Comparison of ENCODE assay signal across 14 cellular contexts in genomic region chr11:95358516-95359322, GRCh38.
DNase-seq lines count a peak whose midpoint lies in the region; ATAC-seq and TF ChIP-seq lines count a peak whose summit lies in the region.
"Had no signal": no experiment of that assay in that cellular context is flagged by ENCODE, and none has a peak within 500 bp of the region (broad histone marks: within the 10 kb centered on the region; RNA-seq: fewer than 3 reads in every experiment).

No MANE protein-coding gene starts in this region.

- H2AFZ ChIP-seq in GM23338: peak overlapping the region; percentile 74

- no peaks in the 10 kb centered on the region for H3K36me3 Mint-ChIP-seq in GM23338 (ENCODE audit: low read depth)
- H3K36me3 Mint-ChIP-seq in CD14-positive monocyte: no peaks in the 10 kb centered on the region
- H3K36me3 Mint-ChIP-seq: natural killer cell treated with Interleukin-12 subunit alpha and Interleukin-12 subunit beta and Interleukin-15 and Interleukin-18, amount 100 ng/mL, for 72 hours had no signal

- TF ChIP-seq CTCF in GM23338 (conservative IDR thresholded peaks at IDR 0.05; ENCODE audit: low read depth in 2 of 2) (no peak), body of pancreas (IDR thresholded peaks at IDR 0.05) (no peak), prostate gland (IDR thresholded peaks at IDR 0.05) (no peak), CD14-positive monocyte (IDR thresholded peaks at IDR 0.05) (no peak)

- H3K27me3 Mint-ChIP-seq in GM23338 (ENCODE audit: insufficient read depth, low read depth, poor library complexity) (peaks cover 5% of the 10 kb centered on the region), CD14-positive monocyte (ENCODE audit: low read depth in 3 of 3) (peaks cover 0 to 1% (median 1%) of the 10 kb centered on the region in 3 donors)
- H3K27me3 Mint-ChIP-seq: activated T-helper 17 cell treated with anti-CD3 and anti-CD28 coated beads, Interleukin-2, amount 50 U/mL, for 72 hours had no signal

- no peak overlapping the region for H3K27ac Mint-ChIP-seq in GM23338
- H3K27ac Mint-ChIP-seq in CD14-positive monocyte: no peak overlapping the region
- H3K27ac Mint-ChIP-seq: activated T-helper 17 cell treated with anti-CD3 and anti-CD28 coated beads, Interleukin-2, amount 50 U/mL, for 72 hours; natural killer cell treated with Interleukin-12 subunit alpha and Interleukin-12 subunit beta and Interleukin-15 and Interleukin-18, amount 100 ng/mL, for 72 hours had no signal

- WGBS in body of pancreas, 2 donors: 53 to 62% methylated on average over 5 of the region's 5 CpGs
- WGBS in prostate gland: 51% methylated on average over 5 of the region's 5 CpGs

- intact Hi-C loops in body of pancreas (cut with DNase I): no loop called here
- intact Hi-C loops in prostate gland (cut with DNase I): no loop called here
- intact Hi-C loops in CD14-positive monocyte (cut with micrococcal nuclease): no loop called here

- H3K9me3 ChIP-seq in body of pancreas (no peaks in the 10 kb centered on the region), prostate gland (no peaks in the 10 kb centered on the region)

- TF ChIP-seq POLR2A in body of pancreas (IDR thresholded peaks at IDR 0.05) (no peak), prostate gland (IDR thresholded peaks at IDR 0.05) (no peak)

- H3K4me1 Mint-ChIP-seq in GM23338: peaks cover 29% of the 10 kb centered on the region
- peaks cover 61% of the 10 kb centered on the region for H3K4me1 Mint-ChIP-seq in CD14-positive monocyte
- H3K4me1 Mint-ChIP-seq: activated T-helper 17 cell treated with anti-CD3 and anti-CD28 coated beads, Interleukin-2, amount 50 U/mL, for 72 hours had no signal

- H3K9me2 ChIP-seq in GM23338 (ENCODE audit: insufficient read depth): no peaks in the 10 kb centered on the region

- H3K4me2 ChIP-seq in GM23338: peak overlapping the region; percentile 44

- H3K4me3 ChIP-seq in GM23338 (no peak overlapping the region), body of pancreas (no peak overlapping the region), prostate gland (no peak overlapping the region)

- no peak overlapping the region for H3K27ac ChIP-seq in GM23338 (ENCODE audit: low read depth)
- no peak overlapping the region for H3K27ac ChIP-seq in body of pancreas
- H3K27ac ChIP-seq in prostate gland: no peak overlapping the region

- H3K4me3 Mint-ChIP-seq in GM23338 (no peak overlapping the region), CD14-positive monocyte (no peak overlapping the region)
- H3K4me3 Mint-ChIP-seq: activated T-helper 17 cell treated with anti-CD3 and anti-CD28 coated beads, Interleukin-2, amount 50 U/mL, for 72 hours; natural killer cell treated with Interleukin-12 subunit alpha and Interleukin-12 subunit beta and Interleukin-15 and Interleukin-18, amount 100 ng/mL, for 72 hours had no signal

- ATAC-seq in GM23338: no peak
- ATAC-seq in body of pancreas: peak; percentile 69
- ATAC-seq in HG02610 (IDR thresholded peaks at IDR 0.05; ENCODE audit: unreplicated experiment): no peak
- ATAC-seq in HG03565 (IDR thresholded peaks at IDR 0.05; ENCODE audit: unreplicated experiment): no peak
- ATAC-seq: activated T-helper 17 cell treated with anti-CD3 and anti-CD28 coated beads, Interleukin-2, amount 50 U/mL, for 72 hours; natural killer cell treated with Interleukin-12 subunit alpha and Interleukin-12 subunit beta and Interleukin-15 and Interleukin-18, amount 100 ng/mL, for 72 hours had no signal

- DNase-seq in GM23338 (ENCODE audit: low spot score): peak; percentile 51
- DNase-seq in body of pancreas: peak in 2 of 4 donors; percentile 24 to 34
- DNase-seq in left kidney (ENCODE audit: low read depth, low spot score): peak; percentile 54
- DNase-seq in prostate gland (ENCODE audit: low spot score): peak; percentile 13
- DNase-seq in T-helper 1 cell: no peak
- no peak for DNase-seq in CD14-positive monocyte (ENCODE audit: low spot score)
- DNase-seq: activated CD4-positive, CD25-positive, alpha-beta regulatory T cell treated with anti-CD3 and anti-CD28 coated beads, Interleukin-2, amount 50 U/mL, for 72 hours; NCI-H1930; NCI-H526; OCI-M1 had no signal

- H3K36me3 ChIP-seq in GM23338 (ENCODE audit: insufficient read depth): no peaks in the 10 kb centered on the region
- no peaks in the 10 kb centered on the region for H3K36me3 ChIP-seq in body of pancreas (replicated peaks in 1 of 2; ENCODE audit: insufficient read depth in 1 of 2, low read depth in 2 of 2)
- no peaks in the 10 kb centered on the region for H3K36me3 ChIP-seq in prostate gland

- peaks cover 24% of the 10 kb centered on the region for H3K4me1 ChIP-seq in GM23338 (ENCODE audit: insufficient read depth)
- no peaks in the 10 kb centered on the region for H3K4me1 ChIP-seq in body of pancreas
- no peaks in the 10 kb centered on the region for H3K4me1 ChIP-seq in prostate gland (replicated peaks)

- H4K20me1 ChIP-seq in GM23338 (replicated peaks; ENCODE audit: insufficient read depth): no peaks in the 10 kb centered on the region

- H3K27me3 ChIP-seq in GM23338 (ENCODE audit: insufficient read depth) (no peaks in the 10 kb centered on the region), body of pancreas (no peaks in the 10 kb centered on the region), prostate gland (replicated peaks; ENCODE audit: insufficient read depth) (no peaks in the 10 kb centered on the region)

- peaks cover 6% of the 10 kb centered on the region; the same call in 1 of the 2 replicates for H3F3A ChIP-seq in GM23338 (replicated peaks; ENCODE audit: low read depth)

- no peaks in the 10 kb centered on the region for H3K79me2 ChIP-seq in GM23338 (replicated peaks; ENCODE audit: insufficient read depth)

- no peaks in the 10 kb centered on the region for H3K9me3 Mint-ChIP-seq in GM23338
- H3K9me3 Mint-ChIP-seq in CD14-positive monocyte: no peaks in the 10 kb centered on the region
- H3K9me3 Mint-ChIP-seq: activated T-helper 17 cell treated with anti-CD3 and anti-CD28 coated beads, Interleukin-2, amount 50 U/mL, for 72 hours; natural killer cell treated with Interleukin-12 subunit alpha and Interleukin-12 subunit beta and Interleukin-15 and Interleukin-18, amount 100 ng/mL, for 72 hours had no signal

TF ChIP-seq in GM23338, 12 proteins besides CTCF, POLR2A, EP300 and RAD21:
- TF ChIP-seq REST (IDR thresholded peaks at IDR 0.05; ENCODE audit: unreplicated experiment): no peak
- TF ChIP-seq STAT1 (IDR thresholded peaks at IDR 0.05; ENCODE audit: unreplicated experiment): no peak
- no peak for TF ChIP-seq CREB1 (CRISPR knock-in tag; IDR thresholded peaks at IDR 0.05; ENCODE audit: low read depth)
- TF ChIP-seq EZH2 (IDR thresholded peaks at IDR 0.05; ENCODE audit: low read depth, unreplicated experiment): no peak

Comparison
In these comparisons a context has a peak if more than half of its experiments do, and no peak if none do; other contexts are left out.
1. DNase-seq: peak in GM23338 (single experiment), left kidney (single experiment) and prostate gland (single experiment); none in T-helper 1 cell (0 of 5) and CD14-positive monocyte (single experiment).